13 cellular contexts compared by ENCODE assay signal in the genomic region with DNA sequence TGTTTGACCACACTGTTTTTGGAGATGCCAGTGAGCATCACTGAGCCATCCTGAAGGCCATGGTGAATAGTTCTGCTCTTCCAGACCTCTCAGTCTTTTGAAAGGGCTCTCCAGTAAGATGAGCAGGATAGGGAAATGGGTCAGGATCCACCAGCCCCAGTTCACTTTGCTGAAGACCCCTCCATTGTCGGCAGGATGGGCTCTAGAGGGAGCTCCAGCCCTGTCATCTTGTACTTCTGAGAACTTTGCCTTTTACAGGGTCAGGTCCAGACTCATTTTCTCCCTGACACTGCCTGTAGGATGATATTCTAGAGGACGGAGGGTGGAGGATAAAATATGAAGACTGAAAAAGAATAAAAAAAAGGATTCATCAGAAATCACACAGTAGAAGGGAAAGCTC. TPM values are rescaled to one million over a fixed set of nuclear protein-coding genes. Genes with fewer than 3 reads are reported as not detected.
DNase-seq lines count a peak whose midpoint lies in the region; ATAC-seq and TF ChIP-seq lines count a peak whose summit lies in the region.
"Had no signal": no experiment of that assay in that cellular context is flagged by ENCODE, and none has a peak within 500 bp of the region (broad histone marks: within the 10 kb centered on the region; RNA-seq: fewer than 3 reads in every experiment).

No MANE protein-coding gene starts in this region.

- H3K4me1 Mint-ChIP-seq in H9 (no peaks in the 10 kb centered on the region), endodermal cell (no peaks in the 10 kb centered on the region)
- H3K4me1 Mint-ChIP-seq: CD14-positive monocyte had no signal

- H2BK20ac ChIP-seq in H9 (ENCODE audit: low read depth, low read length, poor library complexity, severe bottlenecking): no peak overlapping the region

- H3K9me3 ChIP-seq in BE2C (no peaks in the 10 kb centered on the region), H9 (ENCODE audit: control insufficient read depth, low read depth, low read length) (no peaks in the 10 kb centered on the region), endodermal cell (ENCODE audit: control insufficient read depth, low read length) (no peaks in the 10 kb centered on the region)
- H3K9me3 ChIP-seq: suprapubic skin had no signal

- H3K4me3 Mint-ChIP-seq in H9 (no peak overlapping the region), endodermal cell (no peak overlapping the region)
- H3K4me3 Mint-ChIP-seq: CD14-positive monocyte had no signal

- H3K79me1 ChIP-seq in H9 (ENCODE audit: insufficient read depth, low read depth, low read length, poor library complexity, severe bottlenecking): no peaks in the 10 kb centered on the region

- H3K23me2 ChIP-seq in H9 (ENCODE audit: insufficient read length, low read depth, low read length, poor library complexity, severe bottlenecking): no peaks in the 10 kb centered on the region

- H2BK12ac ChIP-seq in H9 (ENCODE audit: insufficient read length, low read depth, low read length): no peak overlapping the region

- no peak overlapping the region for H3K4me3 ChIP-seq in BE2C (ENCODE audit: low read depth, low read length)
- H3K4me3 ChIP-seq in endodermal cell (ENCODE audit: low read length): no peak overlapping the region
- no peak overlapping the region for H3K4me3 ChIP-seq in coronary artery
- H3K4me3 ChIP-seq: suprapubic skin had no signal

- H3K14ac ChIP-seq in H9 (ENCODE audit: insufficient read depth, low read length): no peak overlapping the region

- H3K27ac ChIP-seq in H9 (ENCODE audit: insufficient read length, low read depth, low read length): no peak overlapping the region
- no peak overlapping the region for H3K27ac ChIP-seq in endodermal cell (ENCODE audit: low read depth, low read length)
- no peak overlapping the region for H3K27ac ChIP-seq in coronary artery
- H3K27ac ChIP-seq: suprapubic skin had no signal

- H3K9me3 Mint-ChIP-seq in H9: no peaks in the 10 kb centered on the region
- no peaks in the 10 kb centered on the region for H3K9me3 Mint-ChIP-seq in endodermal cell

- H2BK15ac ChIP-seq in H9 (ENCODE audit: low read depth, low read length): no peak overlapping the region

- no peak overlapping the region for H2BK5ac ChIP-seq in H9 (ENCODE audit: insufficient read length, low read length)

- no CpG with 5 or more reads among the region's 2 CpGs for WGBS in H9 (ENCODE audit: extremely low coverage, insufficient read length, low lambda C conversion rate)
- WGBS in endodermal cell (ENCODE audit: insufficient coverage in 1 of 2, insufficient read length in 1 of 2), 2 experiments: 0 to 17% methylated on average over 1 to 2 of the region's 2 CpGs

- no peak overlapping the region for H2BK120ac ChIP-seq in H9 (ENCODE audit: low read depth, low read length, poor library complexity, severe bottlenecking)

- H3K27me3 Mint-ChIP-seq in H9 (ENCODE audit: low read depth): peaks cover 3% of the 10 kb centered on the region
- no peaks in the 10 kb centered on the region for H3K27me3 Mint-ChIP-seq in endodermal cell (ENCODE audit: insufficient read depth)

- H4K91ac ChIP-seq in H9 (ENCODE audit: insufficient read length, low read depth, low read length): no peak overlapping the region

- H3K23ac ChIP-seq in H9 (ENCODE audit: insufficient read length, low read depth, low read length): no peak overlapping the region

- H4K8ac ChIP-seq in H9 (replicated peaks; ENCODE audit: insufficient read length, low read depth, low read length): no peak overlapping the region

- no peaks in the 10 kb centered on the region for H3K79me2 ChIP-seq in H9 (ENCODE audit: insufficient read depth, low read length)

- peak; percentile 78 for TF ChIP-seq CTCF in BE2C (IDR thresholded peaks at IDR 0.05; ENCODE audit: low read depth, low read length)
- peak; percentile 65 for TF ChIP-seq CTCF in H9 (conservative IDR thresholded peaks at IDR 0.05)
- TF ChIP-seq CTCF in endodermal cell (conservative IDR thresholded peaks at IDR 0.05): peak; percentile 87
- no peak for TF ChIP-seq CTCF in coronary artery (IDR thresholded peaks at IDR 0.05)

- H3K9ac ChIP-seq in H9 (ENCODE audit: extremely low read depth, insufficient read length, low read length) (no peak overlapping the region), endodermal cell (ENCODE audit: extremely low read depth, low read length, poor library complexity, severe bottlenecking) (no peak overlapping the region)

- no peak overlapping the region for H3K18ac ChIP-seq in H9 (ENCODE audit: insufficient read length, low read depth, low read length)

- DNase-seq in BE2C (peak; percentile 64), H9 (peak; percentile 78), NCI-H748 treated with DMSO at 0.1 percent for 48 hours (lab: John Stamatoyannopoulos, UW) (peak; percentile 6), endodermal cell (peak; percentile 88), coronary artery (ENCODE audit: low spot score) (no peak)
- DNase-seq in stimulated activated CD4-positive, alpha-beta T cell treated with anti-CD3 and anti-CD28 coated beads, Interleukin-2, amount 100 ng/mL, for 48 hours: no peak
- DNase-seq: activated CD4-positive, CD25-positive, alpha-beta regulatory T cell treated with anti-CD3 and anti-CD28 coated beads, Interleukin-2, amount 50 U/mL, for 72 hours; NCI-H146; stimulated activated CD4-positive, alpha-beta T cell treated with anti-CD3 and anti-CD28 coated beads, Interleukin-15, amount 100 ng/mL, for 24 hours had no signal

- H3K27me3 ChIP-seq in BE2C (peaks cover 24% of the 10 kb centered on the region), H9 (ENCODE audit: insufficient read depth, low read length) (no peaks in the 10 kb centered on the region), endodermal cell (ENCODE audit: control insufficient read depth, insufficient read depth, low read length, poor library complexity, severe bottlenecking) (peaks cover 5% of the 10 kb centered on the region)
- H3K27me3 ChIP-seq: suprapubic skin had no signal

- no peak overlapping the region for H3K4me2 ChIP-seq in H9 (ENCODE audit: insufficient read depth, insufficient read length, low read length)

- no peak overlapping the region for H3T11ph ChIP-seq in H9 (ENCODE audit: low read length)

- H3K56ac ChIP-seq in H9 (ENCODE audit: insufficient read length, low read depth, low read length): no peak overlapping the region

- H2AFZ ChIP-seq in H9 (ENCODE audit: low read length): no peak overlapping the region

- ATAC-seq in HG02588 (IDR thresholded peaks at IDR 0.05; ENCODE audit: unreplicated experiment): no peak
- ATAC-seq in HG03354 (IDR thresholded peaks at IDR 0.05; ENCODE audit: poor library complexity, severe bottlenecking, unreplicated experiment): no peak

- H3K36me3 ChIP-seq in BE2C: no peaks in the 10 kb centered on the region
- no peaks in the 10 kb centered on the region for H3K36me3 ChIP-seq in endodermal cell (ENCODE audit: control insufficient read depth, insufficient read depth, low read length)
- H3K36me3 ChIP-seq: suprapubic skin had no signal

- no peaks in the 10 kb centered on the region; a peak in 1 of 7 replicates for H3K36me3 Mint-ChIP-seq in H9 (ENCODE audit: insufficient read depth in 1 of 3, low read depth in 3 of 3)
- no peaks in the 10 kb centered on the region for H3K36me3 Mint-ChIP-seq in endodermal cell (ENCODE audit: low read depth)
- H3K36me3 Mint-ChIP-seq: CD14-positive monocyte had no signal

- no peak overlapping the region for H2AK5ac ChIP-seq in H9 (ENCODE audit: insufficient read length, low read length)

- H4K5ac ChIP-seq in H9 (ENCODE audit: insufficient read length, low read depth, low read length): no peak overlapping the region

- H3K27ac Mint-ChIP-seq in H9 (no peak overlapping the region), endodermal cell (no peak overlapping the region)
- H3K27ac Mint-ChIP-seq: CD14-positive monocyte had no signal

- H3K4me1 ChIP-seq in BE2C: no peaks in the 10 kb centered on the region
- no peaks in the 10 kb centered on the region for H3K4me1 ChIP-seq in H9 (ENCODE audit: insufficient read depth, low read length)
- no peaks in the 10 kb centered on the region for H3K4me1 ChIP-seq in endodermal cell (ENCODE audit: control insufficient read depth, insufficient read depth, low read length)
- H3K4me1 ChIP-seq: suprapubic skin had no signal

- H3K4ac ChIP-seq in H9 (ENCODE audit: low read depth, low read length): no peak overlapping the region

- H4K20me1 ChIP-seq in H9 (ENCODE audit: control insufficient read depth, insufficient read depth, insufficient read length): no peaks in the 10 kb centered on the region

RNA-seq across cellular contexts. Expression of a gene that starts 13.1 kb away (rescaled TPM):
- polyA plus RNA-seq in BE2C (2012; ENCODE audit: insufficient read depth, insufficient read length, low read depth): not detected
- total RNA-seq in H9 (2021) (not detected in 2 replicates), endodermal cell (not detected)
- 0.11 TPM for polyA plus RNA-seq in endodermal cell (2013, experiment 1 of 2)
- 0.25 TPM for polyA plus RNA-seq in endodermal cell (2013, experiment 2 of 2)
- total RNA-seq: suprapubic skin had no signal
- polyA plus RNA-seq: CD14-positive monocyte had no signal

Comparison
In these comparisons a context has a peak if more than half of its experiments do, and no peak if none do; other contexts are left out.
1. DNase-seq: peak in BE2C (single experiment), H9 (single experiment), NCI-H748 treated with DMSO at 0.1 percent for 48 hours (single experiment) and endodermal cell (single experiment); none in coronary artery (single experiment) and stimulated activated CD4-positive, alpha-beta T cell treated with anti-CD3 and anti-CD28 coated beads, Interleukin-2, amount 100 ng/mL, for 48 hours (0 of 2).